In genomic region chr2:198788676-198789075, GRCh38 we compare ENCODE assay signal across 18 cellular contexts.
A peak's percentile ranks its signal among the peaks of the same experiment; 100 is the strongest.
DNase-seq lines count a peak whose midpoint lies in the region; ATAC-seq and TF ChIP-seq lines count a peak whose summit lies in the region.
"Had no signal": no experiment of that assay in that cellular context is flagged by ENCODE, and none has a peak within 500 bp of the region (broad histone marks: within the 10 kb centered on the region; RNA-seq: fewer than 3 reads in every experiment).

No MANE protein-coding gene starts in this region.

- H3K9me3 Mint-ChIP-seq in WTC11, result no peaks in the 10 kb centered on the region
- no peaks in the 10 kb centered on the region for H3K9me3 Mint-ChIP-seq in activated CD4-positive, alpha-beta memory T cell treated with anti-CD3 and anti-CD28 coated beads for 36 hours

- no peak overlapping the region for H3K4me3 ChIP-seq in H7 (ENCODE audit: insufficient read depth, low read depth, low read length)
- H3K4me3 ChIP-seq in iPS DF 6.9 (ENCODE audit: low read length), result no peak overlapping the region
- H3K4me3 ChIP-seq: BLaER1 treated with 17β-estradiol and CSF1 and Interleukin-3, amounts not matched to agents 10 nM and 100 nM; GM12878; MG63 had no signal

- ATAC-seq in WTC11, result peak; percentile 100
- ATAC-seq: CD8-positive, alpha-beta T cell; GM12878; SK-N-SH treated with all-trans-retinoic acid at 6 μM for 48 hours had no signal

- H3K4me1 ChIP-seq in iPS DF 6.9 (ENCODE audit: control insufficient read depth, insufficient read depth, low read length), result peaks cover 3% of the 10 kb centered on the region; the same call in 1 of the 2 replicates
- H3K4me1 ChIP-seq: Caco-2 had no signal

- H3K36me3 ChIP-seq in H7 (replicated peaks; ENCODE audit: control insufficient read depth, insufficient read depth, low read length) (no peaks in the 10 kb centered on the region), iPS DF 6.9 (ENCODE audit: control insufficient read depth, insufficient read depth, low read length) (no peaks in the 10 kb centered on the region)
- H3K36me3 ChIP-seq: BLaER1 treated with 17β-estradiol and CSF1 and Interleukin-3, amounts not matched to agents 10 nM and 100 nM; MG63 had no signal

- intact Hi-C loops in activated CD4-positive, alpha-beta memory T cell treated with anti-CD3 and anti-CD28 coated beads for 36 hours (cut with micrococcal nuclease), result no loop called here

- no peaks in the 10 kb centered on the region for H3K36me3 Mint-ChIP-seq in WTC11
- H3K36me3 Mint-ChIP-seq in activated CD4-positive, alpha-beta memory T cell treated with anti-CD3 and anti-CD28 coated beads for 36 hours, result no peaks in the 10 kb centered on the region
- H3K36me3 Mint-ChIP-seq: CD8-positive, alpha-beta T cell had no signal

- CTCF ChIA-PET in WTC11 (lab: Charles Lee), result interaction anchor here (1.6 kb wide), 1 partner anchor 474 kb away, joined by 5 read pairs; no protein-coding TSS in a partner anchor
- CTCF ChIA-PET in activated CD4-positive, alpha-beta memory T cell treated with anti-CD3 and anti-CD28 coated beads for 36 hours (lab: Charles Lee), result no interaction called here

- no peaks in the 10 kb centered on the region for H3K9me3 ChIP-seq in iPS DF 6.9 (ENCODE audit: control insufficient read depth, insufficient read depth, low read length)
- H3K9me3 ChIP-seq: Caco-2, MG63 had no signal

- no CpG with 5 or more reads among the region's 2 CpGs for WGBS in iPS DF 6.9 (ENCODE audit: insufficient coverage, insufficient read length)

- H3K27ac ChIP-seq in iPS DF 6.9 (ENCODE audit: low read length), result no peak overlapping the region
- H3K27ac ChIP-seq: BLaER1 treated with 17β-estradiol and CSF1 and Interleukin-3, amounts not matched to agents 10 nM and 100 nM had no signal

- H3K27me3 ChIP-seq in H7 (ENCODE audit: control insufficient read depth, insufficient read depth, low read length) (no peaks in the 10 kb centered on the region), iPS DF 6.9 (ENCODE audit: control insufficient read depth, insufficient read depth, low read length) (no peaks in the 10 kb centered on the region)
- H3K27me3 ChIP-seq: BLaER1 treated with 17β-estradiol and CSF1 and Interleukin-3, amounts not matched to agents 10 nM and 100 nM; MG63 had no signal

- H3K27ac Mint-ChIP-seq in WTC11, result no peak overlapping the region
- H3K27ac Mint-ChIP-seq in activated CD4-positive, alpha-beta memory T cell treated with anti-CD3 and anti-CD28 coated beads for 36 hours, result no peak overlapping the region
- H3K27ac Mint-ChIP-seq: CD8-positive, alpha-beta T cell had no signal

- POLR2A ChIA-PET in WTC11 (lab: Charles Lee), result no interaction called here
- POLR2A ChIA-PET in activated CD4-positive, alpha-beta memory T cell treated with anti-CD3 and anti-CD28 coated beads for 36 hours (lab: Charles Lee), result no interaction called here

- no peak for TF ChIP-seq CTCF in WTC11 (IDR thresholded peaks at IDR 0.05)

- no peaks in the 10 kb centered on the region for H3K27me3 Mint-ChIP-seq in WTC11 (ENCODE audit: low read depth)
- no peaks in the 10 kb centered on the region for H3K27me3 Mint-ChIP-seq in activated CD4-positive, alpha-beta memory T cell treated with anti-CD3 and anti-CD28 coated beads for 36 hours

- peak; percentile 3 for DNase-seq in H7
- peak; percentile 25 for DNase-seq in WTC11 (ENCODE audit: low spot score)
- peak; percentile 31 for DNase-seq in iPS DF 6.9 (ENCODE audit: low read depth, low spot score)
- DNase-seq in NCI-H774 (lab: John Stamatoyannopoulos, UW), result no peak
- DNase-seq in NOMO-1 treated with DMSO at 0.1 percent for 48 hours (lab: John Stamatoyannopoulos, UW; ENCODE audit: unreplicated experiment), result no peak
- DNase-seq in activated CD4-positive, CD25-positive, alpha-beta regulatory T cell treated with anti-CD3 and anti-CD28 coated beads, Interleukin-2, amount 50 U/mL, for 72 hours, result no peak
- no peak for DNase-seq in activated CD4-positive, alpha-beta memory T cell treated with anti-CD3 and anti-CD28 coated beads for 36 hours
- DNase-seq: Caco-2; CD8-positive, alpha-beta T cell; GDM1; KBM-7; MG63; NCI-H2029; NCI-H2227 treated with DMSO at 0.1 percent for 48 hours; NCI-H526 treated with DMSO at 0.1 percent for 48 hours had no signal

- peaks cover 23% of the 10 kb centered on the region for H3K4me1 Mint-ChIP-seq in WTC11
- H3K4me1 Mint-ChIP-seq in activated CD4-positive, alpha-beta memory T cell treated with anti-CD3 and anti-CD28 coated beads for 36 hours (ENCODE audit: low read depth), result no peaks in the 10 kb centered on the region

- no peak overlapping the region for H3K4me3 Mint-ChIP-seq in WTC11
- no peak overlapping the region for H3K4me3 Mint-ChIP-seq in activated CD4-positive, alpha-beta memory T cell treated with anti-CD3 and anti-CD28 coated beads for 36 hours
- H3K4me3 Mint-ChIP-seq: CD8-positive, alpha-beta T cell had no signal

TF ChIP-seq in WTC11, 78 proteins besides CTCF, POLR2A, EP300 and RAD21:
- TF ChIP-seq MXD4 (CRISPR knock-in tag; IDR thresholded peaks at IDR 0.05; ENCODE audit: borderline replicate concordance) (no peak), ZNF219 (CRISPR knock-in tag; IDR thresholded peaks at IDR 0.05; ENCODE audit: borderline replicate concordance) (no peak), USF2 (CRISPR knock-in tag; IDR thresholded peaks at IDR 0.05) (peak; percentile 77), USF1 (CRISPR knock-in tag; IDR thresholded peaks at IDR 0.05) (peak; percentile 56; the same call in 1 of the 2 replicates), ZBTB43 (CRISPR knock-in tag; IDR thresholded peaks at IDR 0.05) (no peak)

Comparison
In these comparisons a context has a peak if more than half of its experiments do, and no peak if none do; other contexts are left out.
1. DNase-seq: peak in H7 (single experiment), WTC11 (single experiment) and iPS DF 6.9 (single experiment); none in NCI-H774 (single experiment), NOMO-1 treated with DMSO at 0.1 percent for 48 hours (single experiment), activated CD4-positive, CD25-positive, alpha-beta regulatory T cell treated with anti-CD3 and anti-CD28 coated beads, Interleukin-2, amount 50 U/mL, for 72 hours (single experiment) and activated CD4-positive, alpha-beta memory T cell treated with anti-CD3 and anti-CD28 coated beads for 36 hours (single experiment).